Comparison of ENCODE assay signal across 8 cellular contexts in genomic region chr12:68451261-68452091, GRCh38.
DNase-seq lines count a peak whose midpoint lies in the region; ATAC-seq, FAIRE-seq and TF ChIP-seq lines count a peak whose summit lies in the region.

No MANE protein-coding gene starts in this region.

- H3K4me3 Mint-ChIP-seq in activated CD4-positive, alpha-beta memory T cell treated with anti-CD3 and anti-CD28 coated beads, Interleukin-2, amount 10 ng/mL, durations not matched to agents 7 days and 5 days = peak overlapping the region; percentile 67
- H3K4me3 Mint-ChIP-seq in Calu3 (ENCODE audit: low read depth, unreplicated experiment) = no peak overlapping the region

- H3K36me3 Mint-ChIP-seq in activated CD4-positive, alpha-beta memory T cell treated with anti-CD3 and anti-CD28 coated beads, Interleukin-2, amount 10 ng/mL, durations not matched to agents 7 days and 5 days (ENCODE audit: low read depth) = peaks cover 9% of the 10 kb centered on the region
- no peaks in the 10 kb centered on the region for H3K36me3 Mint-ChIP-seq in Calu3 (ENCODE audit: insufficient read depth, unreplicated experiment)

- TF ChIP-seq POLR2A in GM12891 (IDR thresholded peaks at IDR 0.05; ENCODE audit: low read depth, low read length) = no peak

- CTCF ChIA-PET in activated CD4-positive, alpha-beta memory T cell treated with anti-CD3 and anti-CD28 coated beads, Interleukin-2, amount 10 ng/mL, durations not matched to agents 7 days and 5 days (lab: Charles Lee) = interaction anchor here (0.8 to 1.4 kb wide), 5 partner anchors 67 to 127 kb away, joined by 3 read pairs; no protein-coding TSS in a partner anchor
- CTCF ChIA-PET in Calu3 (lab: Charles Lee) = no interaction called here

- no peaks in the 10 kb centered on the region for H3K9me3 Mint-ChIP-seq in activated CD4-positive, alpha-beta memory T cell treated with anti-CD3 and anti-CD28 coated beads, Interleukin-2, amount 10 ng/mL, durations not matched to agents 7 days and 5 days
- H3K9me3 Mint-ChIP-seq in Calu3 (ENCODE audit: low read depth, unreplicated experiment) = no peaks in the 10 kb centered on the region

- TF ChIP-seq CTCF in foreskin fibroblast (IDR thresholded peaks at IDR 0.05; ENCODE audit: low read depth, low read length) = no peak
- no peak for TF ChIP-seq CTCF in Calu3 (IDR thresholded peaks at IDR 0.05; ENCODE audit: unreplicated experiment)

- ATAC-seq in GM21528 (IDR thresholded peaks at IDR 0.05; ENCODE audit: low FRiP score, unreplicated experiment) = peak; percentile 69

- DNase-seq in GM12891 (ENCODE audit: insufficient read length, low spot score) (no peak), KG1 (lab: John Stamatoyannopoulos, UW) (peak; percentile 80), foreskin fibroblast (peak; percentile 56 to 74), Calu3 (no peak), NCI-H187 treated with DMSO at 0.1 percent for 48 hours (lab: John Stamatoyannopoulos, UW) (no peak)
- peak; percentile 64 for DNase-seq in activated CD4-positive, alpha-beta memory T cell treated with anti-CD3 and anti-CD28 coated beads, Interleukin-2, amount 10 ng/mL, durations not matched to agents 7 days and 5 days

- H3K27ac Mint-ChIP-seq in activated CD4-positive, alpha-beta memory T cell treated with anti-CD3 and anti-CD28 coated beads, Interleukin-2, amount 10 ng/mL, durations not matched to agents 7 days and 5 days = peak overlapping the region; percentile 96
- H3K27ac Mint-ChIP-seq in Calu3 (ENCODE audit: unreplicated experiment) = no peak overlapping the region

- H3K4me3 ChIP-seq in foreskin fibroblast (ENCODE audit: low read depth in 1 of 2, low read length in 2 of 2) = peak overlapping the region in 1 of 2 donors; percentile 11
- H3K4me3 ChIP-seq in skin epidermis = no peak overlapping the region

- peak overlapping the region in 19 of 21 experiments; percentile 2 to 85 (median 56) for H3K27ac ChIP-seq in skin epidermis

- intact Hi-C loops in Calu3 (cut with micrococcal nuclease; ENCODE audit: unreplicated experiment) = no loop called here

- peak; percentile 75 for FAIRE-seq in GM12891 (lab: Jason Lieb, UNC)

- POLR2A ChIA-PET in activated CD4-positive, alpha-beta memory T cell treated with anti-CD3 and anti-CD28 coated beads, Interleukin-2, amount 10 ng/mL, durations not matched to agents 7 days and 5 days (lab: Charles Lee) = interaction anchor here (0.7 to 7.7 kb wide), 19 partner anchors 11 to 356 kb away, joined by 3 to 100 read pairs (median 4); partner anchors contain the start of genes MDM1, MDM2, RAP1B and SLC35E3

- no peaks in the 10 kb centered on the region for H3K27me3 Mint-ChIP-seq in activated CD4-positive, alpha-beta memory T cell treated with anti-CD3 and anti-CD28 coated beads, Interleukin-2, amount 10 ng/mL, durations not matched to agents 7 days and 5 days
- H3K27me3 Mint-ChIP-seq in Calu3 (ENCODE audit: unreplicated experiment) = no peaks in the 10 kb centered on the region

- no TSS peak for BruUV-seq in Calu3 (replicated peaks; lab: Mats Ljungman, UMichigan)

- peaks cover 93% of the 10 kb centered on the region for H3K4me1 Mint-ChIP-seq in activated CD4-positive, alpha-beta memory T cell treated with anti-CD3 and anti-CD28 coated beads, Interleukin-2, amount 10 ng/mL, durations not matched to agents 7 days and 5 days
- H3K4me1 Mint-ChIP-seq in Calu3 (ENCODE audit: low read depth, unreplicated experiment) = no peaks in the 10 kb centered on the region

TF ChIP-seq in GM12891, 5 proteins besides CTCF, POLR2A, EP300 and RAD21:
- TF ChIP-seq POU2F2 (IDR thresholded peaks at IDR 0.05; ENCODE audit: low read depth, low read length) (peak; percentile 88; the same call in 1 of the 2 replicates), POLR2AphosphoS5 (IDR thresholded peaks at IDR 0.05; ENCODE audit: low read depth, low read length) (no peak), TAF1 (IDR thresholded peaks at IDR 0.05; ENCODE audit: low read depth, low read length) (no peak)
TF ChIP-seq in GM12891: peak in this region for 1.

Comparison
In these comparisons a context has a peak if more than half of its experiments do, and no peak if none do; other contexts are left out.
1. DNase-seq: peak in KG1 (single experiment), activated CD4-positive, alpha-beta memory T cell treated with anti-CD3 and anti-CD28 coated beads, Interleukin-2, amount 10 ng/mL, durations not matched to agents 7 days and 5 days (single experiment) and foreskin fibroblast (2 of 2); none in GM12891 (single experiment), Calu3 (single experiment) and NCI-H187 treated with DMSO at 0.1 percent for 48 hours (single experiment).